Comparison of ENCODE assay signal across 2 cellular contexts in genomic region chr3:156675744-156676466, GRCh38.
TF ChIP-seq lines count a peak whose summit lies in the region.

No MANE protein-coding gene starts in this region.

TF ChIP-seq in SK-N-SH, 30 proteins besides CTCF, POLR2A, EP300 and RAD21 (continued from another document):
- TF ChIP-seq REST (IDR thresholded peaks at IDR 0.05; ENCODE audit: low read depth, low read length) (no peak), ZBTB33 (IDR thresholded peaks at IDR 0.05; ENCODE audit: borderline replicate concordance, low read depth) (no peak), SIN3A (IDR thresholded peaks at IDR 0.05; ENCODE audit: borderline replicate concordance, low read depth, low read length) (0 out of 2 replicates have a peak, but pooled peaks have one; percentile 39), JUND (IDR thresholded peaks at IDR 0.05) (peak; percentile 52), MXI1 (IDR thresholded peaks at IDR 0.05; ENCODE audit: low read depth, low read length) (peak; percentile 10; the same call in 1 of the 2 replicates), PBX3 (IDR thresholded peaks at IDR 0.05) (peak; percentile 94), NFIC (IDR thresholded peaks at IDR 0.05; ENCODE audit: borderline replicate concordance) (peak; percentile 91)

TF ChIP-seq in GM12878, 131 proteins besides CTCF, POLR2A, EP300 and RAD21 (continued from another document):
- TF ChIP-seq E2F8 (IDR thresholded peaks at IDR 0.05; ENCODE audit: low read depth, partially characterized antibody): no peak
- no peak for TF ChIP-seq TCF3 (IDR thresholded peaks at IDR 0.05; ENCODE audit: borderline replicate concordance, insufficient read depth, low read depth, low read length)
- TF ChIP-seq MAX (IDR thresholded peaks at IDR 0.05; ENCODE audit: low read depth, low read length): no peak
- no peak for TF ChIP-seq BCLAF1 (IDR thresholded peaks at IDR 0.05)
- TF ChIP-seq BACH1 (IDR thresholded peaks at IDR 0.05; ENCODE audit: borderline replicate concordance): no peak
- no peak for TF ChIP-seq ZBTB4 (CRISPR knock-in tag; IDR thresholded peaks at IDR 0.05)
- no peak for TF ChIP-seq EZH2 (IDR thresholded peaks at IDR 0.05; ENCODE audit: borderline replicate concordance, control insufficient read depth, low read depth, low read length)
- no peak for TF ChIP-seq EGR1 (IDR thresholded peaks at IDR 0.05; ENCODE audit: borderline replicate concordance in 1 of 2, low read depth in 2 of 2, low read length in 2 of 2)
- TF ChIP-seq CREB1 (IDR thresholded peaks at IDR 0.05; ENCODE audit: low read depth): 0 out of 2 replicates have a peak, but pooled peaks have one; percentile 3
- TF ChIP-seq PAX8 (IDR thresholded peaks at IDR 0.05): no peak
- no peak for TF ChIP-seq LARP7 (IDR thresholded peaks at IDR 0.05)
- TF ChIP-seq CBX5 (IDR thresholded peaks at IDR 0.05; ENCODE audit: low read depth): no peak
- no peak for TF ChIP-seq MYB (IDR thresholded peaks at IDR 0.05; ENCODE audit: borderline replicate concordance, low read depth, low read length)
- TF ChIP-seq RCOR1 (conservative IDR thresholded peaks at IDR 0.05; ENCODE audit: low read depth, low read length): no peak
- peak; percentile 51; the same call in 1 of the 2 replicates for TF ChIP-seq POLR2AphosphoS5 (IDR thresholded peaks at IDR 0.05; ENCODE audit: low read length)
- TF ChIP-seq ZZZ3 (IDR thresholded peaks at IDR 0.05; ENCODE audit: control insufficient read depth, insufficient read length, low read depth): no peak
- no peak for TF ChIP-seq HDAC2 (IDR thresholded peaks at IDR 0.05)
- TF ChIP-seq RELB (IDR thresholded peaks at IDR 0.05; ENCODE audit: low read depth): no peak
- TF ChIP-seq HDGF (IDR thresholded peaks at IDR 0.05): no peak
- 0 out of 2 replicates have a peak, but pooled peaks have one; percentile 17 for TF ChIP-seq MLLT1 (IDR thresholded peaks at IDR 0.05)
- no peak for TF ChIP-seq SKIL (IDR thresholded peaks at IDR 0.05; ENCODE audit: low read depth, poor library complexity, severe bottlenecking)
- TF ChIP-seq MTA3 (IDR thresholded peaks at IDR 0.05; ENCODE audit: borderline replicate concordance, low read length): 0 out of 2 replicates have a peak, but pooled peaks have one; percentile 49
